2 cellular contexts compared by ENCODE assay signal in the genomic region with DNA sequence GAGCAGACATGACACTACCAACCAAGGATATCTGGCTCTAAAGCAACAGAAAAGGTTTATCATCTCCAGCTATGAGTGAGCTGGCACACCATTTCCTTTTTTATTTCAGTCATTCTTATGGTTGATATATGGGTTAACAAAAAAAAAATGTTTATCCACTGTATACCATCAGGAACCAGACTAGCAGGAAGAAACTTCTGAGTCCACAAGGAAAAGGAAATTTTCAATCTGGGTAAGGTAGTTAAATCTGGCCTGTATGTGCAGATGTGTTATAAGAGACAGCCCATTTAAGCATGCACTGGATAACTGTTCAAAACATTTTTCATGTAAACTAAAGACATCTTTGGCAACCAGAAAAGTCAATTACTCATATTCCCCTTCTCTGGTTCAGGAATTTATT.
TF ChIP-seq lines count a peak whose summit lies in the region.

No MANE protein-coding gene starts in this region.

TF ChIP-seq in IMR-90, 13 proteins besides CTCF, POLR2A, EP300 and RAD21:
- TF ChIP-seq CEBPB (IDR thresholded peaks at IDR 0.05; ENCODE audit: low read depth, low read length) (no peak), BHLHE40 (IDR thresholded peaks at IDR 0.05; ENCODE audit: low read depth, low read length) (no peak), RFX5 (IDR thresholded peaks at IDR 0.05; ENCODE audit: low read depth, low read length) (no peak), RCOR1 (IDR thresholded peaks at IDR 0.05; ENCODE audit: insufficient replicate concordance, low read length) (no peak), FOS (IDR thresholded peaks at IDR 0.05; ENCODE audit: low read depth, low read length) (no peak), CHD1 (IDR thresholded peaks at IDR 0.05; ENCODE audit: low read depth, low read length) (no peak), MXI1 (IDR thresholded peaks at IDR 0.05; ENCODE audit: borderline replicate concordance, low read depth, low read length) (no peak), NFE2L2 (IDR thresholded peaks at IDR 0.05; ENCODE audit: low read depth, low read length) (no peak), MAFK (IDR thresholded peaks at IDR 0.05; ENCODE audit: low read depth, low read length) (no peak), MAZ (IDR thresholded peaks at IDR 0.05; ENCODE audit: borderline replicate concordance, low read depth, low read length) (no peak), SMC3 (IDR thresholded peaks at IDR 0.05; ENCODE audit: low read depth, low read length) (no peak)
- TF ChIP-seq, protein P1, sequence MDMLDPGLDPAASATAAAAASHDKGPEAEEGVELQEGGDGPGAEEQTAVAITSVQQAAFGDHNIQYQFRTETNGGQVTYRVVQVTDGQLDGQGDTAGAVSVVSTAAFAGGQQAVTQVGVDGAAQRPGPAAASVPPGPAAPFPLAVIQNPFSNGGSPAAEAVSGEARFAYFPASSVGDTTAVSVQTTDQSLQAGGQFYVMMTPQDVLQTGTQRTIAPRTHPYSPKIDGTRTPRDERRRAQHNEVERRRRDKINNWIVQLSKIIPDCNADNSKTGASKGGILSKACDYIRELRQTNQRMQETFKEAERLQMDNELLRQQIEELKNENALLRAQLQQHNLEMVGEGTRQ (IDR thresholded peaks at IDR 0.05; ENCODE audit: low read depth, low read length): no peak
- TF ChIP-seq, protein P2, sequence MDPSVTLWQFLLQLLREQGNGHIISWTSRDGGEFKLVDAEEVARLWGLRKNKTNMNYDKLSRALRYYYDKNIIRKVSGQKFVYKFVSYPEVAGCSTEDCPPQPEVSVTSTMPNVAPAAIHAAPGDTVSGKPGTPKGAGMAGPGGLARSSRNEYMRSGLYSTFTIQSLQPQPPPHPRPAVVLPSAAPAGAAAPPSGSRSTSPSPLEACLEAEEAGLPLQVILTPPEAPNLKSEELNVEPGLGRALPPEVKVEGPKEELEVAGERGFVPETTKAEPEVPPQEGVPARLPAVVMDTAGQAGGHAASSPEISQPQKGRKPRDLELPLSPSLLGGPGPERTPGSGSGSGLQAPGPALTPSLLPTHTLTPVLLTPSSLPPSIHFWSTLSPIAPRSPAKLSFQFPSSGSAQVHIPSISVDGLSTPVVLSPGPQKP (IDR thresholded peaks at IDR 0.05; ENCODE audit: borderline replicate concordance, low read depth, low read length): no peak

TF ChIP-seq in endothelial cell of umbilical vein, 7 proteins besides CTCF, POLR2A, EP300 and RAD21:
- TF ChIP-seq EZH2 (IDR thresholded peaks at IDR 0.05; ENCODE audit: borderline replicate concordance, low read depth, low read length, severe bottlenecking) (no peak), MYC (IDR thresholded peaks at IDR 0.05; ENCODE audit: low read depth, low read length) (no peak)
